In genomic region chr17:27539152-27539551, GRCh38 we compare ENCODE assay signal across 1 cellular context.
TF ChIP-seq lines count a peak whose summit lies in the region.

No MANE protein-coding gene starts in this region.

TF ChIP-seq in IMR-90, 13 proteins besides CTCF, POLR2A, EP300 and RAD21 (continued from another document):
- TF ChIP-seq, protein P1, sequence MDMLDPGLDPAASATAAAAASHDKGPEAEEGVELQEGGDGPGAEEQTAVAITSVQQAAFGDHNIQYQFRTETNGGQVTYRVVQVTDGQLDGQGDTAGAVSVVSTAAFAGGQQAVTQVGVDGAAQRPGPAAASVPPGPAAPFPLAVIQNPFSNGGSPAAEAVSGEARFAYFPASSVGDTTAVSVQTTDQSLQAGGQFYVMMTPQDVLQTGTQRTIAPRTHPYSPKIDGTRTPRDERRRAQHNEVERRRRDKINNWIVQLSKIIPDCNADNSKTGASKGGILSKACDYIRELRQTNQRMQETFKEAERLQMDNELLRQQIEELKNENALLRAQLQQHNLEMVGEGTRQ (IDR thresholded peaks at IDR 0.05; ENCODE audit: low read depth, low read length) = no peak
- TF ChIP-seq CHD1 (IDR thresholded peaks at IDR 0.05; ENCODE audit: low read depth, low read length) (no peak), FOS (IDR thresholded peaks at IDR 0.05; ENCODE audit: low read depth, low read length) (no peak), NFE2L2 (IDR thresholded peaks at IDR 0.05; ENCODE audit: low read depth, low read length) (no peak), MAFK (IDR thresholded peaks at IDR 0.05; ENCODE audit: low read depth, low read length) (no peak), CEBPB (IDR thresholded peaks at IDR 0.05; ENCODE audit: low read depth, low read length) (no peak), SMC3 (IDR thresholded peaks at IDR 0.05; ENCODE audit: low read depth, low read length) (no peak), BHLHE40 (IDR thresholded peaks at IDR 0.05; ENCODE audit: low read depth, low read length) (no peak), RCOR1 (IDR thresholded peaks at IDR 0.05; ENCODE audit: insufficient replicate concordance, low read length) (no peak), RFX5 (IDR thresholded peaks at IDR 0.05; ENCODE audit: low read depth, low read length) (no peak), MAZ (IDR thresholded peaks at IDR 0.05; ENCODE audit: borderline replicate concordance, low read depth, low read length) (no peak)
TF ChIP-seq in IMR-90: peak in this region for 0.
